In the genomic region with DNA sequence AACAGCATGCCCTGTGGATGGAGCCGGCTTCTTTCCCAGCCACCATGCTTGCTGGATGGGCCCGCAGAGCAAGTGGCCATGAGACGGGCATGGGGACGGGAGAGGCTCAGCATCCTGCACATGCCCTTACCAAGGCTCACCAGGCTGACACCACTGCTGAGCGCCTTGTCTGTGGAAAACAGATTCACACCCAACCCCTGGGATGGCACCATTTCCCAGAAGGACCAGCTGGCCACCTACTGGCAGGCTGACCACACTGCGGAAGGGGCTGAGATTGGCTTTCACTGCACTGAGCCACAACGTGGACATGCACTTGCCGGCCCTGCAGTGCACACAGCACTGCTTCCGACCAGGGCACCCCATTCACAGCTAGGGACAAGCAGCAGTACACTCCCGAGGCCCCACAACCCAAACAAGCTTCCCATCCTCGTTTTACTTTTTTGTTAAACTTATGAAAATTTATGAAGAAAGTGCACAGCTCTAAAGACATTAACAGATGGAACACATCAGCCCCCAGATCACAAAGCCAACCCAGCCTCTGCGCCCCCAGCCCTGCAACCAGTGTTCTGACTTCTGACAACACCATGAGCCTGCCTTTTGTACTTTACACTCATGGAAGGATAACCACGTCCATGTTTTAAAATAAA, we compare ENCODE assay signal across 1 cellular context.
TF ChIP-seq lines count a peak whose summit lies in the region.

No MANE protein-coding gene starts in this region.

TF ChIP-seq in H1, 55 proteins besides CTCF, POLR2A, EP300 and RAD21:
- TF ChIP-seq, protein P1, sequence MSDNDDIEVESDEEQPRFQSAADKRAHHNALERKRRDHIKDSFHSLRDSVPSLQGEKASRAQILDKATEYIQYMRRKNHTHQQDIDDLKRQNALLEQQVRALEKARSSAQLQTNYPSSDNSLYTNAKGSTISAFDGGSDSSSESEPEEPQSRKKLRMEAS (IDR thresholded peaks at IDR 0.05) = peak; percentile 40
- no peak for TF ChIP-seq SP1 (IDR thresholded peaks at IDR 0.05; ENCODE audit: low read depth, low read length)
- TF ChIP-seq YY1 (IDR thresholded peaks at IDR 0.05; ENCODE audit: low read depth, low read length) = peak; percentile 44; the same call in 1 of the 2 replicates
